12 cellular contexts compared by ENCODE assay signal in genomic region chr11:14258177-14258935, GRCh38.
DNase-seq lines count a peak whose midpoint lies in the region; ATAC-seq and TF ChIP-seq lines count a peak whose summit lies in the region.
"Had no signal": no experiment of that assay in that cellular context is flagged by ENCODE, and none has a peak within 500 bp of the region (broad histone marks: within the 10 kb centered on the region; RNA-seq: fewer than 3 reads in every experiment).

No MANE protein-coding gene starts in this region.

- H3K27ac ChIP-seq in GM23248 (no peak overlapping the region), colonic mucosa (peak overlapping the region; percentile 49)

- H3K9me2 ChIP-seq in GM23248 (ENCODE audit: insufficient read depth): no peaks in the 10 kb centered on the region

- H3K9ac ChIP-seq in GM23248 (no peak overlapping the region), colonic mucosa (ENCODE audit: low read depth in 2 of 2, low read length in 2 of 2) (no peak overlapping the region)

- TF ChIP-seq POLR2A in NB4 (IDR thresholded peaks at IDR 0.05; ENCODE audit: extremely low read depth, insufficient read length): no peak

- 81 to 83% methylated on average over 6 of the region's 6 CpGs for WGBS in GM23248 (ENCODE audit: low coverage in 1 of 2, low lambda C conversion rate in 2 of 2, missing lambda C conversion rate in 2 of 2), 2 experiments

- H2AFZ ChIP-seq in GM23248: no peak overlapping the region

- H3K4me3 ChIP-seq in GM23248 (no peak overlapping the region), NB4 (ENCODE audit: low read depth, low read length) (no peak overlapping the region), colonic mucosa (no peak overlapping the region), mucosa of descending colon (no peak overlapping the region)

- DNase-seq in GM23248 (peak; percentile 62), NB4 (ENCODE audit: low read depth) (peak; percentile 19), colonic mucosa (peak; percentile 65), mucosa of descending colon (peak in 1 of 3 donors; percentile 65), NCI-H748 treated with DMSO at 0.1 percent for 48 hours (lab: John Stamatoyannopoulos, UW) (no peak)
- no peak for DNase-seq in stimulated activated CD4-positive, alpha-beta T cell treated with anti-CD3 and anti-CD28 coated beads, Interleukin-2, amount 100 ng/mL, for 24 hours
- DNase-seq: activated CD4-positive, alpha-beta memory T cell treated with anti-CD3 and anti-CD28 coated beads, Interleukin-2, amount 10 ng/mL, durations not matched to agents 7 days and 5 days; DMS 273 treated with DMSO at 0.1 percent for 48 hours; NCI-H187; stimulated activated naive CD4-positive, alpha-beta T cell had no signal

- H3K79me2 ChIP-seq in GM23248 (ENCODE audit: insufficient read depth): no peaks in the 10 kb centered on the region

- H3K4me2 ChIP-seq in GM23248 (ENCODE audit: unreplicated experiment): no peak overlapping the region

- peaks cover 74% of the 10 kb centered on the region for H3F3A ChIP-seq in GM23248 (ENCODE audit: insufficient read depth)

- intact Hi-C loops in colonic mucosa (cut with DNase I) (no loop called here), mucosa of descending colon (cut with DNase I, micrococcal nuclease) (no loop called here)

- ATAC-seq in mucosa of descending colon: peak; percentile 91
- ATAC-seq in HG03460 (IDR thresholded peaks at IDR 0.05; ENCODE audit: unreplicated experiment): no peak
- ATAC-seq in GM21825 (IDR thresholded peaks at IDR 0.05; ENCODE audit: unreplicated experiment): no peak

- H3K9me3 ChIP-seq in GM23248 (ENCODE audit: low read depth): no peaks in the 10 kb centered on the region
- no peaks in the 10 kb centered on the region for H3K9me3 ChIP-seq in colonic mucosa
- H3K9me3 ChIP-seq in mucosa of descending colon: no peaks in the 10 kb centered on the region

- H3K36me3 ChIP-seq in GM23248 (ENCODE audit: low read depth) (no peaks in the 10 kb centered on the region; the same call in 1 of the 2 replicates), colonic mucosa (no peaks in the 10 kb centered on the region), mucosa of descending colon (ENCODE audit: low read depth) (no peaks in the 10 kb centered on the region)

- H3K4me1 ChIP-seq in GM23248 (ENCODE audit: insufficient read depth) (peaks cover 10% of the 10 kb centered on the region; the same call in 1 of the 2 replicates), colonic mucosa (peaks cover 6% of the 10 kb centered on the region), mucosa of descending colon (ENCODE audit: low read depth) (peaks cover 18% of the 10 kb centered on the region)

- no peaks in the 10 kb centered on the region for H4K20me1 ChIP-seq in GM23248 (ENCODE audit: insufficient read depth)

- in situ Hi-C loops in GM23248 (cut with MboI): no loop called here

- H3K27me3 ChIP-seq in GM23248 (replicated peaks; ENCODE audit: insufficient read depth): no peaks in the 10 kb centered on the region
- no peaks in the 10 kb centered on the region for H3K27me3 ChIP-seq in colonic mucosa

- TF ChIP-seq CTCF in NB4 (IDR thresholded peaks at IDR 0.05; ENCODE audit: low read depth, low read length) (no peak), colonic mucosa (IDR thresholded peaks at IDR 0.05) (no peak), mucosa of descending colon (IDR thresholded peaks at IDR 0.05) (no peak)

Comparison
In these comparisons a context has a peak if more than half of its experiments do, and no peak if none do; other contexts are left out.
1. DNase-seq: peak in GM23248 (single experiment), NB4 (single experiment) and colonic mucosa (single experiment); none in stimulated activated CD4-positive, alpha-beta T cell treated with anti-CD3 and anti-CD28 coated beads, Interleukin-2, amount 100 ng/mL, for 24 hours (0 of 2) and NCI-H748 treated with DMSO at 0.1 percent for 48 hours (single experiment).